In genomic region chr2:1141079-1141478, GRCh38 we compare ENCODE assay signal across 15 cellular contexts.
"Had no signal": no experiment of that assay in that cellular context is flagged by ENCODE, and none has a peak within 500 bp of the region (broad histone marks: within the 10 kb centered on the region; RNA-seq: fewer than 3 reads in every experiment).

No MANE protein-coding gene starts in this region.

- H3K9me3 ChIP-seq: Peyer's patch, SJCRH30 had no signal

- H3K36me3 ChIP-seq: cardiac muscle cell, Peyer's patch, SJCRH30, WERI-Rb-1 had no signal

- H3K27me3 ChIP-seq: cardiac muscle cell, Peyer's patch, SJCRH30 had no signal

- DNase-seq: amniotic stem cell; aorta; NCI-H1105; NCI-H1417 treated with DMSO at 0.1 percent for 48 hours; NCI-H187 treated with DMSO at 0.1 percent for 48 hours; NCI-H2081; NCI-H524 treated with DMSO at 0.1 percent for 48 hours; NK-92 treated with Interleukin-12 subunit alpha and Interleukin-12 subunit beta, amount 100 ng/mL, for 24 hours; Peyer's patch; T1000 had no signal

- H3K4me3 ChIP-seq: cardiac muscle cell, K562, Peyer's patch, SJCRH30, SK-N-MC had no signal

- H3K27ac ChIP-seq: cardiac muscle cell, Peyer's patch, SJCRH30, SK-N-MC, WERI-Rb-1 had no signal

- H3K4me1 ChIP-seq: Peyer's patch, SJCRH30 had no signal
